In genomic region chr11:14644396-14645246, GRCh38 we compare ENCODE assay signal across 8 cellular contexts. TPM values are rescaled to one million over a fixed set of nuclear protein-coding genes. Genes with fewer than 3 reads are reported as not detected.
DNase-seq lines count a peak whose midpoint lies in the region; TF ChIP-seq lines count a peak whose summit lies in the region.

No MANE protein-coding gene starts in this region.

- H3K9me2 ChIP-seq in MM.1S (replicated peaks; ENCODE audit: insufficient read depth, low read length): no peaks in the 10 kb centered on the region

- H2BK12ac ChIP-seq in H9 (ENCODE audit: insufficient read length, low read depth, low read length): no peak overlapping the region
- H2BK12ac ChIP-seq in mesenchymal stem cell (ENCODE audit: low read length in 2 of 2): peak overlapping the region; percentile 2 to 39

- DNase-seq in GM12865 (ENCODE audit: low read depth) (peak; percentile 52), H9 (peak; percentile 63), MM.1S (peak; percentile 40), dorsolateral prefrontal cortex (peak in 6 of 10 donors; percentile 11 to 59 (median 44)), mesenchymal stem cell (peak; percentile 43), GM10266 (ENCODE audit: extremely low spot score) (no peak)
- peak; percentile 84 for DNase-seq in activated CD4-positive, alpha-beta T cell treated with anti-CD3 and anti-CD28 coated beads, Interleukin-2, amount 10 ng/mL, durations not matched to agents 24 days and 14 days
- peak; percentile 24 for DNase-seq in stimulated activated naive CD4-positive, alpha-beta T cell treated with Interleukin-2 at 50 U/mL for 16 hours (lab: John Stamatoyannopoulos, UW)

- H3K18ac ChIP-seq in H9 (ENCODE audit: insufficient read length, low read depth, low read length) (peak overlapping the region; percentile 83), mesenchymal stem cell (ENCODE audit: low read depth in 1 of 2, low read length in 2 of 2) (peak overlapping the region in 1 of 2 experiments; percentile 64)

- H2BK5ac ChIP-seq in H9 (ENCODE audit: insufficient read length, low read length) (no peak overlapping the region), mesenchymal stem cell (ENCODE audit: low read depth, low read length, poor library complexity, severe bottlenecking) (no peak overlapping the region)

- WGBS in H9 (ENCODE audit: extremely low coverage, insufficient read length, low lambda C conversion rate): no CpG with 5 or more reads among the region's 56 CpGs
- WGBS in mesenchymal stem cell: under 1% methylated on average over 45 of the region's 56 CpGs

- H2BK120ac ChIP-seq in H9 (ENCODE audit: low read depth, low read length, poor library complexity, severe bottlenecking) (no peak overlapping the region), mesenchymal stem cell (ENCODE audit: low read depth, low read length) (peak overlapping the region; percentile 49)

- H3F3A ChIP-seq in MM.1S (ENCODE audit: insufficient read depth, low read length): no peaks in the 10 kb centered on the region

- H3K4me2 ChIP-seq in H9 (ENCODE audit: insufficient read depth, insufficient read length, low read length) (peak overlapping the region; percentile 73), MM.1S (ENCODE audit: low read depth, low read length) (peak overlapping the region; percentile 78), mesenchymal stem cell (ENCODE audit: low read length, poor library complexity, severe bottlenecking) (peak overlapping the region; percentile 99)

- no peaks in the 10 kb centered on the region for H3K36me3 Mint-ChIP-seq in H9 (ENCODE audit: insufficient read depth in 1 of 3, low read depth in 3 of 3)
- peaks cover 51% of the 10 kb centered on the region for H3K36me3 Mint-ChIP-seq in activated CD4-positive, alpha-beta T cell treated with anti-CD3 and anti-CD28 coated beads, Interleukin-2, amount 10 ng/mL, durations not matched to agents 24 days and 14 days (ENCODE audit: low read depth)

- H3K79me2 ChIP-seq in H9 (ENCODE audit: insufficient read depth, low read length): no peaks in the 10 kb centered on the region
- H3K79me2 ChIP-seq in MM.1S (ENCODE audit: low read length): 0 out of 2 replicates have a peak, but pooled peaks cover 8% of the 10 kb centered on the region

- H3K4ac ChIP-seq in H9 (ENCODE audit: low read depth, low read length) (no peak overlapping the region), mesenchymal stem cell (ENCODE audit: low read depth in 1 of 2, low read length in 2 of 2) (peak overlapping the region in 1 of 2 experiments; percentile 73)

- no peak overlapping the region for H4K5ac ChIP-seq in H9 (ENCODE audit: insufficient read length, low read depth, low read length)

- H3K4me1 ChIP-seq in H9 (ENCODE audit: insufficient read depth, low read length) (0 out of 2 replicates have a peak, but pooled peaks cover 2% of the 10 kb centered on the region), MM.1S (ENCODE audit: low read length) (0 out of 2 replicates have a peak, but pooled peaks cover 7% of the 10 kb centered on the region), mesenchymal stem cell (ENCODE audit: control insufficient read depth, insufficient read depth, low read depth, low read length) (peaks cover 17% of the 10 kb centered on the region)

- H3K14ac ChIP-seq in H9 (ENCODE audit: insufficient read depth, low read length) (peak overlapping the region; percentile 96; the same call in 1 of the 2 replicates), mesenchymal stem cell (ENCODE audit: low read length in 2 of 2) (no peak overlapping the region)

- H4K8ac ChIP-seq in H9 (replicated peaks; ENCODE audit: insufficient read length, low read depth, low read length): no peak overlapping the region
- H4K8ac ChIP-seq in mesenchymal stem cell (ENCODE audit: low read length): no peak overlapping the region

- no peak overlapping the region for H3T11ph ChIP-seq in H9 (ENCODE audit: low read length)

- H4K91ac ChIP-seq in H9 (ENCODE audit: insufficient read length, low read depth, low read length) (no peak overlapping the region), mesenchymal stem cell (ENCODE audit: low read length) (peak overlapping the region; percentile 27)

- H2AK5ac ChIP-seq in H9 (ENCODE audit: insufficient read length, low read length) (no peak overlapping the region), mesenchymal stem cell (ENCODE audit: low read length, severe bottlenecking) (no peak overlapping the region)

- intact Hi-C loops in activated CD4-positive, alpha-beta T cell treated with anti-CD3 and anti-CD28 coated beads, Interleukin-2, amount 10 ng/mL, durations not matched to agents 24 days and 14 days (cut with micrococcal nuclease): loop anchor here (1.0 to 10.0 kb wide), 7 partner anchors 66 to 310 kb away; partner anchors contain the start of gene PSMA1
- intact Hi-C loops in dorsolateral prefrontal cortex (cut with DNase I): loop anchor here (5.0 to 10.0 kb wide), 3 partner anchors 100 to 250 kb away; partner anchors contain the start of gene CYP2R1 (in 2 of the 2)

- H3K56ac ChIP-seq in H9 (ENCODE audit: insufficient read length, low read depth, low read length): no peak overlapping the region

- H3K4me3 Mint-ChIP-seq in H9: peak overlapping the region; percentile 79 to 94
- peak overlapping the region; percentile 83 for H3K4me3 Mint-ChIP-seq in activated CD4-positive, alpha-beta T cell treated with anti-CD3 and anti-CD28 coated beads, Interleukin-2, amount 10 ng/mL, durations not matched to agents 24 days and 14 days

- H2BK20ac ChIP-seq in H9 (ENCODE audit: low read depth, low read length, poor library complexity, severe bottlenecking): no peak overlapping the region

- no peak overlapping the region for H2AFZ ChIP-seq in H9 (ENCODE audit: low read length)
- H2AFZ ChIP-seq in MM.1S (ENCODE audit: low read length): peak overlapping the region; percentile 69
- peak overlapping the region; percentile 74 for H2AFZ ChIP-seq in mesenchymal stem cell (ENCODE audit: low read depth, low read length)

- peak overlapping the region; percentile 52 for H3K9ac ChIP-seq in H9 (ENCODE audit: extremely low read depth, insufficient read length, low read length)
- H3K9ac ChIP-seq in MM.1S (ENCODE audit: low read length): peak overlapping the region; percentile 91
- peak overlapping the region; percentile 71 for H3K9ac ChIP-seq in mesenchymal stem cell (ENCODE audit: low read length)

- H3K9me3 Mint-ChIP-seq in H9: no peaks in the 10 kb centered on the region
- no peaks in the 10 kb centered on the region for H3K9me3 Mint-ChIP-seq in activated CD4-positive, alpha-beta T cell treated with anti-CD3 and anti-CD28 coated beads, Interleukin-2, amount 10 ng/mL, durations not matched to agents 24 days and 14 days

- H3K4me3 ChIP-seq in GM12865 (ENCODE audit: low read depth, low read length) (peak overlapping the region; percentile 92), MM.1S (ENCODE audit: low read length) (peak overlapping the region; percentile 76), dorsolateral prefrontal cortex (peak overlapping the region; percentile 60 to 92 (median 81)), mesenchymal stem cell (ENCODE audit: insufficient read depth in 1 of 2, low read depth in 1 of 2, low read length in 2 of 2) (peak overlapping the region; percentile 62 to 88)

- H3K27ac ChIP-seq in H9 (ENCODE audit: insufficient read length, low read depth, low read length) (no peak overlapping the region), MM.1S (ENCODE audit: low read length) (peak overlapping the region; percentile 75; the same call in 1 of the 2 replicates), dorsolateral prefrontal cortex (peak overlapping the region in 57 of 59 donors; percentile 26 to 93 (median 84)), mesenchymal stem cell (ENCODE audit: low read length, poor library complexity, severe bottlenecking) (no peak overlapping the region)

- H3K23ac ChIP-seq in H9 (ENCODE audit: insufficient read length, low read depth, low read length) (no peak overlapping the region), mesenchymal stem cell (ENCODE audit: low read length in 2 of 2) (peak overlapping the region in 1 of 2 experiments; percentile 61)

- H3K27me3 ChIP-seq in H9 (ENCODE audit: insufficient read depth, low read length) (peaks cover 2% of the 10 kb centered on the region; the same call in 1 of the 2 replicates), MM.1S (replicated peaks; ENCODE audit: insufficient read depth, low read length) (no peaks in the 10 kb centered on the region), dorsolateral prefrontal cortex (peaks cover 0 to 30% (median 0%) of the 10 kb centered on the region in 45 donors), mesenchymal stem cell (ENCODE audit: control insufficient read depth in 1 of 2, insufficient read depth in 1 of 2, low read length in 2 of 2) (peaks cover 19 to 20% of the 10 kb centered on the region in 2 experiments)

- H3K4me1 Mint-ChIP-seq in H9: peaks cover 16 to 21% of the 10 kb centered on the region in 2 experiments
- H3K4me1 Mint-ChIP-seq in activated CD4-positive, alpha-beta T cell treated with anti-CD3 and anti-CD28 coated beads, Interleukin-2, amount 10 ng/mL, durations not matched to agents 24 days and 14 days: peaks cover 37% of the 10 kb centered on the region

- H4K20me1 ChIP-seq in H9 (ENCODE audit: control insufficient read depth, insufficient read depth, insufficient read length) (no peaks in the 10 kb centered on the region), MM.1S (ENCODE audit: insufficient read depth, low read length) (no peaks in the 10 kb centered on the region)

- peak overlapping the region in 1 of 3 experiments; percentile 74; a peak in 1 of 7 replicates for H3K27ac Mint-ChIP-seq in H9
- H3K27ac Mint-ChIP-seq in activated CD4-positive, alpha-beta T cell treated with anti-CD3 and anti-CD28 coated beads, Interleukin-2, amount 10 ng/mL, durations not matched to agents 24 days and 14 days: peak overlapping the region; percentile 94

- H3K23me2 ChIP-seq in H9 (ENCODE audit: insufficient read length, low read depth, low read length, poor library complexity, severe bottlenecking): peaks cover 9% of the 10 kb centered on the region

- TF ChIP-seq CTCF in GM12865 (IDR thresholded peaks at IDR 0.05; ENCODE audit: insufficient read depth, low read depth, low read length, missing control alignments) (peak; percentile 14), H9 (conservative IDR thresholded peaks at IDR 0.05) (no peak), MM.1S (IDR thresholded peaks at IDR 0.05; ENCODE audit: low read length) (peak; percentile 19), dorsolateral prefrontal cortex (IDR thresholded peaks at IDR 0.05 in 54 of 56, conservative IDR thresholded peaks at IDR 0.05 in 2 of 56; ENCODE audit: low read depth in 1 of 56, partially characterized antibody in 56 of 56) (peak in 2 of 56 donors; percentile 4 to 31), GM10266 (IDR thresholded peaks at IDR 0.05; ENCODE audit: control insufficient read depth, insufficient read depth, low read depth, missing control alignments) (no peak)

- no peak overlapping the region for H2BK15ac ChIP-seq in H9 (ENCODE audit: low read depth, low read length)
- H2BK15ac ChIP-seq in mesenchymal stem cell (ENCODE audit: low read depth, poor library complexity, severe bottlenecking): peak overlapping the region; percentile 60

- no peaks in the 10 kb centered on the region for H3K79me1 ChIP-seq in H9 (ENCODE audit: insufficient read depth, low read depth, low read length, poor library complexity, severe bottlenecking)
- no peaks in the 10 kb centered on the region for H3K79me1 ChIP-seq in mesenchymal stem cell (replicated peaks; ENCODE audit: low read length, poor library complexity, severe bottlenecking)

- H3K36me3 ChIP-seq in MM.1S (replicated peaks; ENCODE audit: insufficient read depth, low read length) (no peaks in the 10 kb centered on the region), mesenchymal stem cell (ENCODE audit: control insufficient read depth in 1 of 2, insufficient read depth in 2 of 2, low read depth in 1 of 2, low read length in 2 of 2) (no peaks in the 10 kb centered on the region)

- H3K27me3 Mint-ChIP-seq in H9 (ENCODE audit: low read depth): peaks cover 36% of the 10 kb centered on the region
- no peaks in the 10 kb centered on the region for H3K27me3 Mint-ChIP-seq in activated CD4-positive, alpha-beta T cell treated with anti-CD3 and anti-CD28 coated beads, Interleukin-2, amount 10 ng/mL, durations not matched to agents 24 days and 14 days

- H3K9me3 ChIP-seq in H9 (ENCODE audit: control insufficient read depth, low read depth, low read length) (no peaks in the 10 kb centered on the region), MM.1S (replicated peaks; ENCODE audit: insufficient read depth, low read length) (no peaks in the 10 kb centered on the region), mesenchymal stem cell (ENCODE audit: control insufficient read depth, low read length) (no peaks in the 10 kb centered on the region)

RNA-seq across cellular contexts. Expression of gene PDE3B, which starts 1.0 kb away (rescaled TPM):
- 6.6 and 7.2 TPM in 2 replicates for total RNA-seq in H9 (2021)
- 49.3 and 52.8 TPM in 2 replicates for total RNA-seq in activated CD4-positive, alpha-beta T cell treated with anti-CD3 and anti-CD28 coated beads, Interleukin-2, amount 10 ng/mL, durations not matched to agents 24 days and 14 days
- total RNA-seq in dorsolateral prefrontal cortex: 10 to 100 TPM in 114 of 120 experiments, 1 to 10 TPM in 6; 7.7 to 24.9 (median 14.6) TPM
- polyA plus RNA-seq in mesenchymal stem cell (2013, experiment 1 of 2): 1.6 TPM
- polyA plus RNA-seq in mesenchymal stem cell (2013, experiment 2 of 2): 1.8 TPM

Comparison
In these comparisons a context has a peak if more than half of its experiments do, and no peak if none do; other contexts are left out.
1. CTCF ChIP-seq: peak in GM12865 (single experiment) and MM.1S (single experiment); none in H9 (single experiment) and GM10266 (single experiment).
2. H3K27ac ChIP-seq: peak in MM.1S (single experiment) and dorsolateral prefrontal cortex (57 of 59); none in H9 (single experiment) and mesenchymal stem cell (single experiment).
3. Peak in every context shown above with its lines, with median percentiles within 50 percentile points of each other: H3K4me3 ChIP-seq, H3K4me2 ChIP-seq and H3K9ac ChIP-seq.